10 cellular contexts compared by ENCODE assay signal in the genomic region with DNA sequence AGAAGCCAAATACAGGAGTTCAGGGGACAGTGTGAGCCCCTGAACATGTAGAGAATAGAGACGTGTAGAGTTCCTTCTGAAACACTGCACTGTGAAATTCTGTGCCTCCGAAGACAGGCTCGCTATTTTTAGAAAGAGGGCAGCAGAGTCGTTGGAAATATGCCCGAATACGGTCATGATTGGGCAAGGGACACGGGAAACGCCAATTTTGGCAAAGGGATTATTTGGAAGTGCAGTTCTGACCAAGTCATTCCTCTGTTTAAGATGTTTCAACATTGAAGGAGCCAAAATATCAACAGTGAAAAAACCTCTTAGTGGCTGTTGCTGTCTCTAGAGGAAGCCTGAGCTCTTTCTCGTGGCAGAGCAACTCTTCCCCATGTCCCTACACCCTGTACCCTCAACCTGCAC. TPM values are rescaled to one million over a fixed set of nuclear protein-coding genes. Genes with fewer than 3 reads are reported as not detected.
DNase-seq lines count a peak whose midpoint lies in the region; ATAC-seq, FAIRE-seq and TF ChIP-seq lines count a peak whose summit lies in the region.
"Had no signal": no experiment of that assay in that cellular context is flagged by ENCODE, and none has a peak within 500 bp of the region (broad histone marks: within the 10 kb centered on the region; RNA-seq: fewer than 3 reads in every experiment).

No MANE protein-coding gene starts in this region.

- H2AFZ ChIP-seq in astrocyte (ENCODE audit: low read depth, low read length) (peak overlapping the region; percentile 45), hepatocyte (no peak overlapping the region)

- peak; percentile 95 for DNase-seq in EH (ENCODE audit: low read depth)
- DNase-seq in astrocyte (ENCODE audit: low read depth), result peak; percentile 40
- no peak for DNase-seq in hepatocyte (ENCODE audit: low spot score)
- no peak for DNase-seq in spleen
- DNase-seq in ecto neural progenitor cell (ENCODE audit: low spot score), result no peak
- DNase-seq in NCI-H69 (lab: John Stamatoyannopoulos, UW), result no peak
- DNase-seq: activated naive CD4-positive, alpha-beta T cell treated with anti-CD3 and anti-CD28 coated beads, Interleukin-2, amount 50 U/mL, for 16 hours had no signal

- H3K4me1 ChIP-seq in astrocyte (ENCODE audit: insufficient read depth, low read length), result peaks cover 9% of the 10 kb centered on the region
- peaks cover 6% of the 10 kb centered on the region for H3K4me1 ChIP-seq in hepatocyte (ENCODE audit: insufficient read depth)
- H3K4me1 ChIP-seq in spleen, result peaks cover 0 to 27% (median 6%) of the 10 kb centered on the region in 6 donors

- H3K9me3 ChIP-seq in astrocyte (ENCODE audit: insufficient read depth, low read depth, low read length) (peaks cover 4% of the 10 kb centered on the region), hepatocyte (ENCODE audit: low read depth) (no peaks in the 10 kb centered on the region), spleen (no peaks in the 10 kb centered on the region)

- no peak overlapping the region for H3K4me3 Mint-ChIP-seq in astrocyte (ENCODE audit: unreplicated experiment)

- H3K9ac ChIP-seq in astrocyte (ENCODE audit: low read length), result peak overlapping the region; percentile 16

- no peak overlapping the region for H3K27ac ChIP-seq in astrocyte (ENCODE audit: low read depth, low read length)
- peak overlapping the region; percentile 28 for H3K27ac ChIP-seq in hepatocyte
- H3K27ac ChIP-seq in spleen, result peak overlapping the region in 6 of 8 donors; percentile 53 to 68 (median 64)

- H3K79me2 ChIP-seq in astrocyte (ENCODE audit: insufficient read depth, low read length), result no peaks in the 10 kb centered on the region
- H3K79me2 ChIP-seq in hepatocyte, result no peaks in the 10 kb centered on the region

- H3K27me3 Mint-ChIP-seq in astrocyte (ENCODE audit: low read depth, unreplicated experiment), result peaks cover 37% of the 10 kb centered on the region

- H3K36me3 Mint-ChIP-seq in astrocyte (ENCODE audit: low read depth, unreplicated experiment), result no peaks in the 10 kb centered on the region

- intact Hi-C loops in spleen (cut with DNase I; ENCODE audit: low total_unique reads), result no loop called here

- H4K20me1 ChIP-seq in astrocyte (ENCODE audit: insufficient read depth, low read length) (no peaks in the 10 kb centered on the region), hepatocyte (ENCODE audit: insufficient read depth, poor library complexity, severe bottlenecking) (no peaks in the 10 kb centered on the region)

- H3K4me3 ChIP-seq in astrocyte (ENCODE audit: insufficient read depth, low read depth, low read length) (no peak overlapping the region), hepatocyte (no peak overlapping the region), spleen (no peak overlapping the region)

- peaks cover 4% of the 10 kb centered on the region for H3K27me3 ChIP-seq in astrocyte (ENCODE audit: insufficient read depth, low read length)
- no peaks in the 10 kb centered on the region for H3K27me3 ChIP-seq in hepatocyte
- no peaks in the 10 kb centered on the region for H3K27me3 ChIP-seq in spleen (replicated peaks in 1 of 7)

- FAIRE-seq in astrocyte (lab: Jason Lieb, UNC), result peak; percentile 89
- FAIRE-seq: H54 had no signal

- 72% methylated on average over 9 of the region's 9 CpGs for WGBS in hepatocyte (ENCODE audit: low lambda C conversion rate, missing lambda C conversion rate)
- WGBS in spleen, 5 donors, result 17 to 32% (median 21%) methylated on average over 9 of the region's 9 CpGs

- TF ChIP-seq POLR2A in spleen (IDR thresholded peaks at IDR 0.05), result no peak

- H3K9me2 ChIP-seq in hepatocyte (replicated peaks; ENCODE audit: insufficient read depth), result no peaks in the 10 kb centered on the region

- H3K36me3 ChIP-seq in astrocyte (ENCODE audit: insufficient read depth, low read length), result no peaks in the 10 kb centered on the region
- no peaks in the 10 kb centered on the region for H3K36me3 ChIP-seq in hepatocyte (replicated peaks; ENCODE audit: insufficient read depth, low read depth)
- H3K36me3 ChIP-seq in spleen, result no peaks in the 10 kb centered on the region

- no peak overlapping the region for H3K27ac Mint-ChIP-seq in astrocyte (ENCODE audit: unreplicated experiment)

- TF ChIP-seq CTCF in astrocyte (IDR thresholded peaks at IDR 0.05; ENCODE audit: insufficient read depth, low read depth, low read length), result no peak
- no peak for TF ChIP-seq CTCF in hepatocyte (IDR thresholded peaks at IDR 0.05; ENCODE audit: poor library complexity)
- TF ChIP-seq CTCF in spleen (IDR thresholded peaks at IDR 0.05 in 8 of 11, conservative IDR thresholded peaks at IDR 0.05 in 3 of 11), result no peak

- peaks cover 4% of the 10 kb centered on the region for H3K4me1 Mint-ChIP-seq in astrocyte (ENCODE audit: low read depth, unreplicated experiment)

- ATAC-seq in HG02623 (IDR thresholded peaks at IDR 0.05; ENCODE audit: unreplicated experiment) (no peak), GM18517 (IDR thresholded peaks at IDR 0.05; ENCODE audit: unreplicated experiment) (no peak)

- H3K4me2 ChIP-seq in astrocyte (ENCODE audit: low read length) (peak overlapping the region; percentile 75), hepatocyte (peak overlapping the region; percentile 6)

- peaks cover 1% of the 10 kb centered on the region for H3K9me3 Mint-ChIP-seq in astrocyte (ENCODE audit: unreplicated experiment)

RNA-seq across cellular contexts. Expression of a gene that starts 9.5 kb away (rescaled TPM):
- total RNA-seq in astrocyte (34.9 and 38.9 TPM in 2 replicates), hepatocyte (30.7 and 42.9 TPM in 2 replicates), spleen (10 to 100 TPM; 35.8 to 72.2 (median 49.2) TPM)
- polyA plus RNA-seq in hepatocyte (40.6 and 45.4 TPM in 2 replicates), spleen (10 to 100 TPM; 10.2 to 26.3 (median 11.3) TPM)

RNA-seq across cellular contexts. Expression of a gene that starts 37.6 kb away (rescaled TPM):
- 5.1 and 5.4 TPM in 2 replicates for total RNA-seq in astrocyte
- total RNA-seq in hepatocyte, result 3.1 and 3.8 TPM in 2 replicates
- polyA plus RNA-seq in hepatocyte, result 3.3 TPM in 2 replicates
- total RNA-seq in spleen, result 10 to 100 TPM in 1 of 7 donors, 1 to 10 TPM in 6; 3.8 to 11.5 (median 5.0) TPM
- polyA plus RNA-seq in spleen, result 1 to 10 TPM in 1 of 3 donors, under 1 TPM in 2; 0.24 to 1.2 (median 0.53) TPM

Comparison
In these comparisons a context has a peak if more than half of its experiments do, and no peak if none do; other contexts are left out.
1. DNase-seq: peak in EH (single experiment) and astrocyte (single experiment); none in hepatocyte (single experiment), spleen (single experiment), ecto neural progenitor cell (single experiment) and NCI-H69 (single experiment).